18 cellular contexts compared by ENCODE assay signal in genomic region chr14:93060841-93061240, GRCh38. TPM values are rescaled to one million over a fixed set of nuclear protein-coding genes. Genes with fewer than 3 reads are reported as not detected.
A peak's percentile ranks its signal among the peaks of the same experiment; 100 is the strongest.
DNase-seq lines count a peak whose midpoint lies in the region; ATAC-seq and TF ChIP-seq lines count a peak whose summit lies in the region.
"Had no signal": no experiment of that assay in that cellular context is flagged by ENCODE, and none has a peak within 500 bp of the region (broad histone marks: within the 10 kb centered on the region; RNA-seq: fewer than 3 reads in every experiment).

No MANE protein-coding gene starts in this region.

- H3K27me3 ChIP-seq in left ventricle myocardium inferior (ENCODE audit: low read depth) (no peaks in the 10 kb centered on the region), layer of hippocampus (ENCODE audit: control insufficient read depth, insufficient read depth, low read length) (no peaks in the 10 kb centered on the region), uterus (no peaks in the 10 kb centered on the region)
- H3K27me3 ChIP-seq: left lung, pancreas had no signal

- H3K4me1 Mint-ChIP-seq in activated naive CD8-positive, alpha-beta T cell treated with anti-CD3 and anti-CD28 coated beads for 36 hours, result peaks cover 65% of the 10 kb centered on the region
- peaks cover 32% of the 10 kb centered on the region for H3K4me1 Mint-ChIP-seq in activated CD4-positive, alpha-beta T cell treated with anti-CD3 and anti-CD28 coated beads, Interleukin-2, amount 10 ng/mL, durations not matched to agents 7 days and 5 days
- peaks cover 37 to 54% of the 10 kb centered on the region in 2 donors for H3K4me1 Mint-ChIP-seq in stimulated activated naive B cell treated with anti-CD40 and anti-IgM and Interleukin-4, amounts not matched to agents 10 μg/mL and 1 μg/mL and 100 μg/mL, for 72 hours

- H3K27me3 Mint-ChIP-seq in activated naive CD8-positive, alpha-beta T cell treated with anti-CD3 and anti-CD28 coated beads for 36 hours, result no peaks in the 10 kb centered on the region
- no peaks in the 10 kb centered on the region for H3K27me3 Mint-ChIP-seq in activated CD4-positive, alpha-beta T cell treated with anti-CD3 and anti-CD28 coated beads, Interleukin-2, amount 10 ng/mL, durations not matched to agents 7 days and 5 days
- no peaks in the 10 kb centered on the region for H3K27me3 Mint-ChIP-seq in stimulated activated naive B cell treated with anti-CD40 and anti-IgM and Interleukin-4, amounts not matched to agents 10 μg/mL and 1 μg/mL and 100 μg/mL, for 72 hours

- H3K36me3 ChIP-seq in left ventricle myocardium inferior (no peaks in the 10 kb centered on the region), uterus (no peaks in the 10 kb centered on the region)
- H3K36me3 ChIP-seq: left lung, pancreas had no signal

- intact Hi-C loops in left ventricle myocardium inferior (cut with micrococcal nuclease) (no loop called here), left cardiac atrium (cut with DNase I) (no loop called here), uterus (cut with DNase I; ENCODE audit: low total_unique reads) (no loop called here)

- H3K4me3 ChIP-seq in left ventricle myocardium inferior (no peak overlapping the region), uterus (no peak overlapping the region)
- H3K4me3 ChIP-seq: A549, left lung, pancreas had no signal

- H3K4me3 Mint-ChIP-seq in activated naive CD8-positive, alpha-beta T cell treated with anti-CD3 and anti-CD28 coated beads for 36 hours, result no peak overlapping the region
- H3K4me3 Mint-ChIP-seq in activated CD4-positive, alpha-beta T cell treated with anti-CD3 and anti-CD28 coated beads, Interleukin-2, amount 10 ng/mL, durations not matched to agents 7 days and 5 days, result no peak overlapping the region
- no peak overlapping the region for H3K4me3 Mint-ChIP-seq in stimulated activated naive B cell treated with anti-CD40 and anti-IgM and Interleukin-4, amounts not matched to agents 10 μg/mL and 1 μg/mL and 100 μg/mL, for 72 hours

- POLR2A ChIA-PET in activated CD4-positive, alpha-beta T cell treated with anti-CD3 and anti-CD28 coated beads, Interleukin-2, amount 10 ng/mL, durations not matched to agents 7 days and 5 days (lab: Charles Lee), result no interaction called here

- H3K9me3 ChIP-seq in left ventricle myocardium inferior (replicated peaks) (no peaks in the 10 kb centered on the region), uterus (no peaks in the 10 kb centered on the region)
- H3K9me3 ChIP-seq: A549, left lung, pancreas had no signal

- H3K4me1 ChIP-seq in left ventricle myocardium inferior (peaks cover 85% of the 10 kb centered on the region), uterus (peaks cover 14 to 26% of the 10 kb centered on the region in 2 donors)

- no peaks in the 10 kb centered on the region for H3K9me3 Mint-ChIP-seq in activated naive CD8-positive, alpha-beta T cell treated with anti-CD3 and anti-CD28 coated beads for 36 hours
- H3K9me3 Mint-ChIP-seq in activated CD4-positive, alpha-beta T cell treated with anti-CD3 and anti-CD28 coated beads, Interleukin-2, amount 10 ng/mL, durations not matched to agents 7 days and 5 days, result no peaks in the 10 kb centered on the region
- no peaks in the 10 kb centered on the region for H3K9me3 Mint-ChIP-seq in stimulated activated naive B cell treated with anti-CD40 and anti-IgM and Interleukin-4, amounts not matched to agents 10 μg/mL and 1 μg/mL and 100 μg/mL, for 72 hours

- TF ChIP-seq CTCF in left ventricle myocardium inferior (IDR thresholded peaks at IDR 0.05; ENCODE audit: borderline replicate concordance) (no peak), uterus (IDR thresholded peaks at IDR 0.05) (no peak)

- DNase-seq in left ventricle myocardium inferior (no peak), left cardiac atrium (no peak), uterus (no peak)
- no peak for DNase-seq in activated naive CD8-positive, alpha-beta T cell treated with anti-CD3 and anti-CD28 coated beads for 36 hours
- DNase-seq in activated CD4-positive, alpha-beta T cell treated with anti-CD3 and anti-CD28 coated beads, Interleukin-2, amount 10 ng/mL, durations not matched to agents 7 days and 5 days, result no peak
- no peak for DNase-seq in stimulated activated naive B cell treated with anti-CD40 and anti-IgM and Interleukin-4, amounts not matched to agents 10 μg/mL and 1 μg/mL and 100 μg/mL, for 72 hours
- DNase-seq: activated CD4-positive, alpha-beta T cell treated with anti-CD3 and anti-CD28 coated beads, Interleukin-2, amount 50 U/mL, for 48 hours; anterior cingulate cortex; foreskin melanocyte; NCI-H2171; NCI-H774; pancreas; small intestine; trophoblast cell had no signal

- H3K27ac ChIP-seq in left ventricle myocardium inferior (replicated peaks) (peak overlapping the region; percentile 71), layer of hippocampus (ENCODE audit: low read depth, low read length) (peak overlapping the region; percentile 40), uterus (peak overlapping the region; percentile 26 to 57)
- H3K27ac ChIP-seq: pancreas had no signal

- H3K27ac Mint-ChIP-seq in activated naive CD8-positive, alpha-beta T cell treated with anti-CD3 and anti-CD28 coated beads for 36 hours, result peak overlapping the region; percentile 82
- no peak overlapping the region for H3K27ac Mint-ChIP-seq in activated CD4-positive, alpha-beta T cell treated with anti-CD3 and anti-CD28 coated beads, Interleukin-2, amount 10 ng/mL, durations not matched to agents 7 days and 5 days
- no peak overlapping the region for H3K27ac Mint-ChIP-seq in stimulated activated naive B cell treated with anti-CD40 and anti-IgM and Interleukin-4, amounts not matched to agents 10 μg/mL and 1 μg/mL and 100 μg/mL, for 72 hours

- TF ChIP-seq POLR2A in uterus (IDR thresholded peaks at IDR 0.05), result no peak

- CTCF ChIA-PET in activated CD4-positive, alpha-beta T cell treated with anti-CD3 and anti-CD28 coated beads, Interleukin-2, amount 10 ng/mL, durations not matched to agents 7 days and 5 days (lab: Charles Lee), result interaction anchor here (1.0 kb wide), 1 partner anchor 30 kb away, joined by 3 read pairs; no protein-coding TSS in a partner anchor

- peaks cover 27% of the 10 kb centered on the region for H3K36me3 Mint-ChIP-seq in activated naive CD8-positive, alpha-beta T cell treated with anti-CD3 and anti-CD28 coated beads for 36 hours
- H3K36me3 Mint-ChIP-seq in activated CD4-positive, alpha-beta T cell treated with anti-CD3 and anti-CD28 coated beads, Interleukin-2, amount 10 ng/mL, durations not matched to agents 7 days and 5 days (ENCODE audit: low read depth), result peaks cover under 1% of the 10 kb centered on the region
- H3K36me3 Mint-ChIP-seq in stimulated activated naive B cell treated with anti-CD40 and anti-IgM and Interleukin-4, amounts not matched to agents 10 μg/mL and 1 μg/mL and 100 μg/mL, for 72 hours, result peaks cover 10 to 19% of the 10 kb centered on the region in 2 donors

- ATAC-seq in left cardiac atrium (no peak), HG03457 (IDR thresholded peaks at IDR 0.05; ENCODE audit: unreplicated experiment) (no peak)
- ATAC-seq in stimulated activated naive B cell treated with anti-CD40 and anti-IgM and Interleukin-4, amounts not matched to agents 10 μg/mL and 1 μg/mL and 100 μg/mL, for 72 hours (replicated peaks), result no peak
- ATAC-seq: left lung, pancreas had no signal

RNA-seq across cellular contexts. Expression of gene ITPK1, which starts 54.9 kb away (rescaled TPM):
- total RNA-seq in left ventricle myocardium inferior (112 TPM), left cardiac atrium (10 to 100 TPM; 92.0 to 99.9 TPM), uterus (10 to 100 TPM; 19.7 to 97.7 (median 26.5) TPM)
- total RNA-seq in activated naive CD8-positive, alpha-beta T cell treated with anti-CD3 and anti-CD28 coated beads for 36 hours, result 10 to 100 TPM; 87.0 to 87.4 TPM
- total RNA-seq in activated CD4-positive, alpha-beta T cell treated with anti-CD3 and anti-CD28 coated beads, Interleukin-2, amount 10 ng/mL, durations not matched to agents 7 days and 5 days, result 10 to 100 TPM; 63.7 to 71.0 TPM
